ENCODE assay signal across 13 cellular contexts in genomic region chr17:80978499-80979497, GRCh38.
"Had no signal": no experiment of that assay in that cellular context is flagged by ENCODE, and none has a peak within 500 bp of the region (broad histone marks: within the 10 kb centered on the region; RNA-seq: fewer than 3 reads in every experiment).

No MANE protein-coding gene starts in this region.

- H3K4me1 Mint-ChIP-seq: endodermal cell had no signal

- DNase-seq: activated CD4-positive, alpha-beta T cell treated with anti-CD3 and anti-CD28 coated beads, Interleukin-2, amount 50 U/mL, for 1 hour; activated CD8-positive, alpha-beta memory T cell treated with anti-CD3 and anti-CD28 coated beads for 24 hours; activated naive CD4-positive, alpha-beta T cell treated with anti-CD3 and anti-CD28 coated beads for 36 hours; dorsolateral prefrontal cortex; endodermal cell; erythroblast; mesendoderm; stimulated activated CD4-positive, alpha-beta T cell treated with anti-CD3 and anti-CD28 coated beads, Interleukin-1b, Interleukin-23, amount 100 ng/mL, for 48 hours; thyroid gland had no signal

- H3K27me3 ChIP-seq: ovary had no signal

- H3K36me3 ChIP-seq: ovary, thyroid gland had no signal

- H3K4me3 ChIP-seq: dorsolateral prefrontal cortex, ovary, thyroid gland had no signal

- H3K27ac Mint-ChIP-seq: activated naive CD4-positive, alpha-beta T cell treated with anti-CD3 and anti-CD28 coated beads for 36 hours; activated T-helper 17 cell treated with anti-CD3 and anti-CD28 coated beads, Interleukin-2, amount 50 U/mL, for 72 hours; endodermal cell had no signal

- H3K27ac ChIP-seq: dorsolateral prefrontal cortex, ovary, thyroid gland had no signal

- H3K4me3 Mint-ChIP-seq: activated naive CD4-positive, alpha-beta T cell treated with anti-CD3 and anti-CD28 coated beads for 36 hours; activated T-helper 17 cell treated with anti-CD3 and anti-CD28 coated beads, Interleukin-2, amount 50 U/mL, for 72 hours; endodermal cell had no signal

- ATAC-seq: activated CD4-positive, CD25-positive, alpha-beta regulatory T cell treated with anti-CD3 and anti-CD28 coated beads, Interleukin-2, amount 50 U/mL, for 24 hours; activated T-helper 17 cell treated with anti-CD3 and anti-CD28 coated beads, Interleukin-2, amount 50 U/mL, for 72 hours; sciatic nerve had no signal

- H3K9me3 Mint-ChIP-seq: activated naive CD4-positive, alpha-beta T cell treated with anti-CD3 and anti-CD28 coated beads for 36 hours; activated T-helper 17 cell treated with anti-CD3 and anti-CD28 coated beads, Interleukin-2, amount 50 U/mL, for 72 hours had no signal

- H3K9me3 ChIP-seq: ovary, thyroid gland had no signal
